14 cellular contexts compared by ENCODE assay signal in genomic region chr1:31702836-31703404, GRCh38. TPM values are rescaled to one million over a fixed set of nuclear protein-coding genes. Genes with fewer than 3 reads are reported as not detected.
DNase-seq lines count a peak whose midpoint lies in the region; ATAC-seq and TF ChIP-seq lines count a peak whose summit lies in the region.
"Had no signal": no experiment of that assay in that cellular context is flagged by ENCODE, and none has a peak within 500 bp of the region (broad histone marks: within the 10 kb centered on the region; RNA-seq: fewer than 3 reads in every experiment).

No MANE protein-coding gene starts in this region.

- H2BK120ac ChIP-seq in IMR-90 (ENCODE audit: low read depth, low read length) = peak overlapping the region; percentile 98

- 68% methylated on average over 3 of the region's 8 CpGs; no CpG with 5 or more reads in 1 of the 2 experiments for WGBS in IMR-90 (ENCODE audit: extremely low coverage in 2 of 2, insufficient read length in 1 of 2), 2 experiments

- H3K27me3 Mint-ChIP-seq in chondrocyte (ENCODE audit: low read depth) (no peaks in the 10 kb centered on the region), CD14-positive monocyte (ENCODE audit: low read depth in 3 of 3) (peaks cover 36 to 42% (median 37%) of the 10 kb centered on the region in 3 donors)
- peaks cover 39 to 62% of the 10 kb centered on the region in 2 donors for H3K27me3 Mint-ChIP-seq in stimulated activated naive B cell treated with anti-CD40 and anti-IgM and Interleukin-4, amounts not matched to agents 10 μg/mL and 1 μg/mL and 100 μg/mL, for 72 hours

- H2BK5ac ChIP-seq in IMR-90 (ENCODE audit: low read depth, low read length, poor library complexity, severe bottlenecking) = peak overlapping the region; percentile 94

- intact Hi-C loops in IMR-90 (cut with micrococcal nuclease) (loop anchor here (5.0 kb wide), 1 partner anchor 44 kb away; no protein-coding TSS in a partner anchor), lower lobe of right lung (cut with DNase I) (no loop called here), tibial artery (cut with DNase I; ENCODE audit: low total_unique reads) (no loop called here), CD14-positive monocyte (cut with micrococcal nuclease) (no loop called here)

- H3K4me1 ChIP-seq in IMR-90 (ENCODE audit: control insufficient read depth, insufficient read depth, low read length) (peaks cover 46% of the 10 kb centered on the region), lower lobe of right lung (peaks cover 43% of the 10 kb centered on the region), tibial artery (peaks cover 4 to 83% (median 65%) of the 10 kb centered on the region in 4 donors)

- peak overlapping the region; percentile 85 for H3K4me3 Mint-ChIP-seq in chondrocyte (ENCODE audit: unreplicated experiment)
- no peak overlapping the region for H3K4me3 Mint-ChIP-seq in stimulated activated naive B cell treated with anti-CD40 and anti-IgM and Interleukin-4, amounts not matched to agents 10 μg/mL and 1 μg/mL and 100 μg/mL, for 72 hours
- peak overlapping the region in 1 of 2 donors; percentile 4 for H3K4me3 Mint-ChIP-seq in CD14-positive monocyte
- H3K4me3 Mint-ChIP-seq: activated B cell treated with CpG ODN at 0.5 μM for 24 hours had no signal

- TF ChIP-seq CTCF in IMR-90 (conservative IDR thresholded peaks at IDR 0.05; ENCODE audit: low read depth, low read length) = no peak
- no peak for TF ChIP-seq CTCF in chondrocyte (IDR thresholded peaks at IDR 0.05)
- no peak for TF ChIP-seq CTCF in lower lobe of right lung (IDR thresholded peaks at IDR 0.05)
- TF ChIP-seq CTCF in tibial artery (IDR thresholded peaks at IDR 0.05) = no peak
- no peak for TF ChIP-seq CTCF in CD14-positive monocyte (IDR thresholded peaks at IDR 0.05)

- peak overlapping the region; percentile 99 for H2BK20ac ChIP-seq in IMR-90 (ENCODE audit: low read depth, low read length)

- TF ChIP-seq RAD21 in IMR-90 (IDR thresholded peaks at IDR 0.05; ENCODE audit: low read length) = no peak

- H3K36me3 ChIP-seq in IMR-90 (ENCODE audit: control insufficient read depth, insufficient read depth, low read length) (peaks cover 23% of the 10 kb centered on the region), lower lobe of right lung (peaks cover 6% of the 10 kb centered on the region), tibial artery (peaks cover 0 to 17% (median 4%) of the 10 kb centered on the region in 3 donors)

- H3K27ac ChIP-seq in IMR-90 (ENCODE audit: insufficient read depth, low read length) (peak overlapping the region; percentile 88), lower lobe of right lung (no peak overlapping the region), tibial artery (peak overlapping the region; percentile 83)
- H3K27ac ChIP-seq: KMS-11 had no signal

- in situ Hi-C loops in IMR-90 (cut with MboI; ENCODE audit: low sequenced_read_pairs) = no loop called here

- peak overlapping the region; percentile 100 for H2AK5ac ChIP-seq in IMR-90 (ENCODE audit: low read depth, low read length)

- H3K27ac Mint-ChIP-seq in chondrocyte (ENCODE audit: unreplicated experiment) (peak overlapping the region; percentile 90), CD14-positive monocyte (no peak overlapping the region)
- H3K27ac Mint-ChIP-seq in stimulated activated naive B cell treated with anti-CD40 and anti-IgM and Interleukin-4, amounts not matched to agents 10 μg/mL and 1 μg/mL and 100 μg/mL, for 72 hours = no peak overlapping the region
- H3K27ac Mint-ChIP-seq: activated B cell treated with CpG ODN at 0.5 μM for 24 hours; activated T-helper 2 cell treated with anti-CD3 and anti-CD28 coated beads, Interferon-gamma antibody, Interleukin-2, Interleukin-4, amounts not matched to agents 10 μg/mL and 5 μg/mL and 100 μg/mL, durations not matched to agents 14 hours and 24 hours and 36 hours had no signal

- H2AFZ ChIP-seq in IMR-90 (replicated peaks; ENCODE audit: low read length, poor library complexity) = peak overlapping the region; percentile 85

- no peak for TF ChIP-seq POLR2A in IMR-90 (IDR thresholded peaks at IDR 0.05; ENCODE audit: low read depth, low read length)

- peak overlapping the region; percentile 99 for H3K23ac ChIP-seq in IMR-90 (ENCODE audit: low read depth, low read length)

- POLR2A ChIA-PET in IMR-90 (lab: Charles Lee; ENCODE audit: unreplicated experiment) = interaction anchor here (0.7 kb wide), 1 partner anchor 9 kb away, joined by 5 read pairs; no protein-coding TSS in a partner anchor

- dilution Hi-C loops in IMR-90 (cut with HindIII; ENCODE audit: low sequenced_read_pairs, unreplicated experiment) = no loop called here

- peak overlapping the region; percentile 63 for H3K4me3 ChIP-seq in IMR-90 (ENCODE audit: insufficient read depth, low read depth, low read length)
- H3K4me3 ChIP-seq in lower lobe of right lung = peak overlapping the region; percentile 50
- H3K4me3 ChIP-seq in tibial artery = peak overlapping the region; percentile 54 to 62

- BruUV-seq in IMR-90 (replicated peaks; lab: Mats Ljungman, UMichigan) = no TSS peak

- peak overlapping the region; percentile 99 for H2AK9ac ChIP-seq in IMR-90 (replicated peaks; ENCODE audit: low read depth, low read length, poor library complexity)

- no peaks in the 10 kb centered on the region for H3K9me3 ChIP-seq in IMR-90 (ENCODE audit: control insufficient read depth, insufficient read depth, low read length)
- H3K9me3 ChIP-seq in lower lobe of right lung = no peaks in the 10 kb centered on the region
- H3K9me3 ChIP-seq in tibial artery = no peaks in the 10 kb centered on the region

- peaks cover 11 to 53% of the 10 kb centered on the region in 2 experiments for H3K79me1 ChIP-seq in IMR-90 (ENCODE audit: low read depth in 1 of 2, low read length in 2 of 2)

- CTCF ChIA-PET in IMR-90 (lab: Yijun Ruan, JAX) = interaction anchor here (1.5 to 3.7 kb wide), 3 partner anchors 13 to 86 kb away, joined by 5 to 28 read pairs (median 5); partner anchors contain the start of gene PEF1

- H3K4me1 Mint-ChIP-seq in chondrocyte (ENCODE audit: low read depth) = peaks cover 83% of the 10 kb centered on the region
- H3K4me1 Mint-ChIP-seq in stimulated activated naive B cell treated with anti-CD40 and anti-IgM and Interleukin-4, amounts not matched to agents 10 μg/mL and 1 μg/mL and 100 μg/mL, for 72 hours = peaks cover 36 to 50% of the 10 kb centered on the region in 2 donors
- peaks cover 25% of the 10 kb centered on the region for H3K4me1 Mint-ChIP-seq in CD14-positive monocyte

- peak overlapping the region; percentile 74 for H4K5ac ChIP-seq in IMR-90 (ENCODE audit: low read depth, low read length)

- H3K4me2 ChIP-seq in IMR-90 (ENCODE audit: low read depth, low read length) = peak overlapping the region; percentile 93
- H3K4me2 ChIP-seq: KMS-11 had no signal

- H4K20me1 ChIP-seq in IMR-90 (ENCODE audit: insufficient read depth, low read length) = no peaks in the 10 kb centered on the region

- ATAC-seq in IMR-90 (ENCODE audit: low read depth) = no peak
- ATAC-seq in lower lobe of right lung = no peak
- no peak for ATAC-seq in stimulated activated naive B cell treated with anti-CD40 and anti-IgM and Interleukin-4, amounts not matched to agents 10 μg/mL and 1 μg/mL and 100 μg/mL, for 72 hours (replicated peaks)
- ATAC-seq in GM18870 (IDR thresholded peaks at IDR 0.05; ENCODE audit: unreplicated experiment) = no peak

- H3K14ac ChIP-seq in IMR-90 (replicated peaks; ENCODE audit: low read depth, low read length) = peak overlapping the region; percentile 88

- H3K27me3 ChIP-seq in IMR-90 (ENCODE audit: control insufficient read depth, insufficient read depth, low read length) = no peaks in the 10 kb centered on the region
- H3K27me3 ChIP-seq in lower lobe of right lung (ENCODE audit: low read depth) = peaks cover 37% of the 10 kb centered on the region
- no peaks in the 10 kb centered on the region for H3K27me3 ChIP-seq in tibial artery

- H3K9ac ChIP-seq in IMR-90 (ENCODE audit: low read depth, low read length) = peak overlapping the region; percentile 89
- H3K9ac ChIP-seq: KMS-11 had no signal

- peak overlapping the region; percentile 99 for H3K4ac ChIP-seq in IMR-90 (ENCODE audit: low read depth, low read length)

- H4K8ac ChIP-seq in IMR-90 (ENCODE audit: low read depth in 2 of 2, low read length in 2 of 2) = peak overlapping the region; percentile 74 to 89; a peak in 2 of 4 replicates

- H2BK15ac ChIP-seq in IMR-90 (ENCODE audit: low read depth, low read length) = peak overlapping the region; percentile 99; the same call in 2 of the 3 replicates

- H3K36me3 Mint-ChIP-seq in chondrocyte (ENCODE audit: low read depth) (peaks cover 14% of the 10 kb centered on the region), CD14-positive monocyte (no peaks in the 10 kb centered on the region)
- H3K36me3 Mint-ChIP-seq in stimulated activated naive B cell treated with anti-CD40 and anti-IgM and Interleukin-4, amounts not matched to agents 10 μg/mL and 1 μg/mL and 100 μg/mL, for 72 hours = no peaks in the 10 kb centered on the region

- peak overlapping the region; percentile 65 for H3K18ac ChIP-seq in IMR-90 (ENCODE audit: low read depth, low read length)

- H4K91ac ChIP-seq in IMR-90 (ENCODE audit: insufficient read depth, low read depth, low read length) = peak overlapping the region; percentile 98

- DNase-seq in IMR-90 (peak; percentile 9), chondrocyte (ENCODE audit: low spot score) (no peak), lower lobe of right lung (no peak), tibial artery (no peak), CD14-positive monocyte (ENCODE audit: low spot score) (no peak)
- no peak for DNase-seq in stimulated activated naive B cell treated with anti-CD40 and anti-IgM and Interleukin-4, amounts not matched to agents 10 μg/mL and 1 μg/mL and 100 μg/mL, for 72 hours
- no peak for DNase-seq in activated CD4-positive, alpha-beta T cell treated with anti-CD3 and anti-CD28 coated beads for 4 hours
- DNase-seq: activated B cell treated with CpG ODN at 0.5 μM for 24 hours, NCI-H2107, retina had no signal

- peaks cover 25% of the 10 kb centered on the region for H3K9me1 ChIP-seq in IMR-90 (ENCODE audit: insufficient read depth, low read length)

- H3K9me3 Mint-ChIP-seq in chondrocyte (ENCODE audit: low read depth) (no peaks in the 10 kb centered on the region), CD14-positive monocyte (peaks cover 0 to 5% (median 0%) of the 10 kb centered on the region in 7 donors)
- no peaks in the 10 kb centered on the region for H3K9me3 Mint-ChIP-seq in stimulated activated naive B cell treated with anti-CD40 and anti-IgM and Interleukin-4, amounts not matched to agents 10 μg/mL and 1 μg/mL and 100 μg/mL, for 72 hours
- H3K9me3 Mint-ChIP-seq: activated B cell treated with CpG ODN at 0.5 μM for 24 hours; activated T-helper 2 cell treated with anti-CD3 and anti-CD28 coated beads, Interferon-gamma antibody, Interleukin-2, Interleukin-4, amounts not matched to agents 10 μg/mL and 5 μg/mL and 100 μg/mL, durations not matched to agents 14 hours and 24 hours and 36 hours had no signal

- peak overlapping the region; percentile 97; the same call in 1 of the 2 replicates for H3K56ac ChIP-seq in IMR-90 (ENCODE audit: extremely low read depth, insufficient read depth, low read length)

RNA-seq across cellular contexts. Expression of gene COL16A1, which starts 0.9 kb away (rescaled TPM):
- total RNA-seq in IMR-90 (2012; rRNA removed) (28.6 and 34.2 TPM in 2 replicates), chondrocyte (230 to 272 TPM (median 262 TPM) in 3 replicates), lower lobe of right lung (11.8 TPM)
- polyA plus RNA-seq in IMR-90 (2012; rRNA removed) (62.8 and 65.2 TPM in 2 replicates), CD14-positive monocyte (not detected)
- polyA plus RNA-seq in IMR-90 (2012; cell fraction: cytosol; rRNA removed) = 30.1 and 39.5 TPM in 2 replicates
- polyA plus RNA-seq in IMR-90 (2012; cell fraction: nucleus; rRNA removed; ENCODE audit: low replicate concordance) = 228 and 260 TPM in 2 replicates
- total RNA-seq: activated T-helper 2 cell treated with anti-CD3 and anti-CD28 coated beads, Interferon-gamma antibody, Interleukin-2, Interleukin-4, amounts not matched to agents 10 μg/mL and 5 μg/mL and 100 μg/mL, durations not matched to agents 14 hours and 24 hours and 36 hours; OCI-LY7 had no signal

RNA-seq across cellular contexts. Expression of gene PEF1, which starts 58.2 kb away (rescaled TPM):
- total RNA-seq in IMR-90 (2012; rRNA removed) (90.0 and 104 TPM in 2 replicates), chondrocyte (48.6 to 53.0 TPM (median 52.0 TPM) in 3 replicates), lower lobe of right lung (61.6 TPM)
- polyA plus RNA-seq in IMR-90 (2012; rRNA removed) (84.2 TPM in 2 replicates), CD14-positive monocyte (10 to 100 TPM; 70.7 to 81.7 TPM)
- polyA plus RNA-seq in IMR-90 (2012; cell fraction: cytosol; rRNA removed) = 60.3 and 78.3 TPM in 2 replicates
- 41.2 and 50.2 TPM in 2 replicates for polyA plus RNA-seq in IMR-90 (2012; cell fraction: nucleus; rRNA removed; ENCODE audit: low replicate concordance)
